In the genomic region with DNA sequence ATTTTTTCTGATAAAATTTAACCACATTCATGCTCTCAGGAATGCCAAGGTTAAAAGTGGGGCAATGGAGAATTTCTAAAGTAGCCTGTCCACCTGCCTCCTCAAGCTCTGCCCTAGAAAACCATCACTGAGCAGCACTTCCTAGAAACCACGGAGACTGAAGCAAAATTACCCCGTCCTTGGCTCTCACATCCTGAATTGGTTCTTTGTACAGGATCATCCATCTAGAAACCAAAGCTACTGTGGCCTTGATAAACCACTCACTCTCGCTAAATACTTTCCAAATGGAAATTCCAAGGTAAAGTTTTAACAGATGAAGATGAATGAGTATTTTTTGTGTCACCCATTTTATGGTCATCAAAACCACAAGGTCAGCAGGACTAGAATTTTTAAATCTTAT, we compare ENCODE assay signal across 21 cellular contexts.
"Had no signal": no experiment of that assay in that cellular context is flagged by ENCODE, and none has a peak within 500 bp of the region (broad histone marks: within the 10 kb centered on the region; RNA-seq: fewer than 3 reads in every experiment).

No MANE protein-coding gene starts in this region.

- H3K27ac ChIP-seq: breast epithelium, gastroesophageal sphincter, heart right ventricle, right atrium auricular region, skin epidermis, suprapubic skin, transverse colon, vagina had no signal

- H3K36me3 ChIP-seq: breast epithelium, transverse colon, vagina had no signal

- H3K4me3 ChIP-seq: breast epithelium, gastroesophageal sphincter, heart right ventricle, right atrium auricular region, skin epidermis, suprapubic skin, transverse colon, vagina had no signal

- H3K9me3 ChIP-seq: breast epithelium, gastroesophageal sphincter, heart right ventricle, right atrium auricular region, suprapubic skin, transverse colon, vagina had no signal

- H3K27me3 ChIP-seq: breast epithelium, gastroesophageal sphincter, heart right ventricle, right atrium auricular region, suprapubic skin, transverse colon, vagina had no signal

- H3K9me3 Mint-ChIP-seq: activated CD8-positive, alpha-beta T cell treated with anti-CD3 and anti-CD28 coated beads for 36 hours; activated T-helper 17 cell treated with anti-CD3 and anti-CD28 coated beads, Interleukin-2, amount 50 U/mL, for 72 hours; nephron progenitor cell; stimulated activated naive CD8-positive, alpha-beta T cell treated with anti-CD3 and anti-CD28 coated beads, Interleukin-15, Interleukin-2, amounts not matched to agents 100 ng/mL and 50 ng/mL, for 24 hours; T-helper 2 cell treated with Interferon-gamma antibody and Interleukin-4, amounts not matched to agents 5 μg/mL and 100 μg/mL, for 36 hours had no signal

- H3K27me3 Mint-ChIP-seq: activated CD8-positive, alpha-beta T cell treated with anti-CD3 and anti-CD28 coated beads for 36 hours had no signal

- H3K27ac Mint-ChIP-seq: activated CD8-positive, alpha-beta T cell treated with anti-CD3 and anti-CD28 coated beads for 36 hours; activated T-helper 17 cell treated with anti-CD3 and anti-CD28 coated beads, Interleukin-2, amount 50 U/mL, for 72 hours; nephron progenitor cell; stimulated activated naive CD8-positive, alpha-beta T cell treated with anti-CD3 and anti-CD28 coated beads, Interleukin-15, Interleukin-2, amounts not matched to agents 100 ng/mL and 50 ng/mL, for 24 hours; T-helper 2 cell treated with Interferon-gamma antibody and Interleukin-4, amounts not matched to agents 5 μg/mL and 100 μg/mL, for 36 hours had no signal

- DNase-seq: activated CD4-positive, alpha-beta T cell treated with anti-CD3 and anti-CD28 coated beads for 48 hours; activated CD4-positive, CD25-positive, alpha-beta regulatory T cell; activated CD8-positive, alpha-beta T cell treated with anti-CD3 and anti-CD28 coated beads for 36 hours; activated naive CD4-positive, alpha-beta T cell treated with Interleukin-2 at 50 U/mL for 16 hours; activated T-cell treated with anti-CD3 and anti-CD28 coated beads, Interleukin-2, amount 50 U/mL, for 1 hour; cortex of kidney; effector CD4-positive, alpha-beta T cell; heart right ventricle; left cardiac atrium; nephron progenitor cell; occipital lobe; transverse colon had no signal

- H3K4me1 ChIP-seq: breast epithelium had no signal

- H3K4me3 Mint-ChIP-seq: activated CD8-positive, alpha-beta T cell treated with anti-CD3 and anti-CD28 coated beads for 36 hours; activated T-helper 17 cell treated with anti-CD3 and anti-CD28 coated beads, Interleukin-2, amount 50 U/mL, for 72 hours; nephron progenitor cell; stimulated activated naive CD8-positive, alpha-beta T cell treated with anti-CD3 and anti-CD28 coated beads, Interleukin-15, Interleukin-2, amounts not matched to agents 100 ng/mL and 50 ng/mL, for 24 hours; T-helper 2 cell treated with Interferon-gamma antibody and Interleukin-4, amounts not matched to agents 5 μg/mL and 100 μg/mL, for 36 hours had no signal
